8 cellular contexts compared by ENCODE assay signal in the genomic region with DNA sequence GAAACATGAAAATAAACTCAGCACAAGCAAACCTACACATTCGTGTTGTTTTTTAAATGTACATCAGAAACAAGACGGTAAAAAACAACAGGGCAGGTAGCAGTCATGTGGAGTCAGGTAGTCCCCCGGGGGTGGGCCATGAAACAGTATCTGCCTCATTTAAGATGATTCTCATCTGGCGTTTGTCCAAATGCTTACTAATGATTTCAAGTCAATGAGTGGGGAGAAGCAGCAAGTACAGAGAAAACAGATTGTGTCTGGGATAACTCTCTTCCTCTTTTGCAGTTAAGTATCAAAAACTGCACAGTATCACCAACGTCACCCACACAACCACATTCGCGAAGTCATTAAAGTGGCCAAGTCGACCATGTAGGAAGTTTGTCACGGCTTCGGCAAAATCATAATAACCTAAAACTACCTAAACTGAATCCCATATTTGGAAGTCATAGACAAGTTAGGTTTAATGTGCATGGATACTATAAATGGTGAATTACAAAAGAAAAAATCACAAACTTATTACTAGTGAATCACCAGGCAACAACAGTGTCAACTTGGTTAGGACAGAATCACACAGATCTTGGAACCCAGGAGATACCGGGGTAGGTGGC. TPM values are rescaled to one million over a fixed set of nuclear protein-coding genes. Genes with fewer than 3 reads are reported as not detected.
DNase-seq lines count a peak whose midpoint lies in the region; ATAC-seq and TF ChIP-seq lines count a peak whose summit lies in the region.

No MANE protein-coding gene starts in this region.

- no peaks in the 10 kb centered on the region for H3K27me3 ChIP-seq in ovary

- no peaks in the 10 kb centered on the region for H3K36me3 ChIP-seq in ovary

- H3K9me3 ChIP-seq in ovary: no peaks in the 10 kb centered on the region

- DNase-seq in EH (ENCODE audit: low read depth) (peak; percentile 64), NCI-H128 (lab: John Stamatoyannopoulos, UW; ENCODE audit: unreplicated experiment) (peak; percentile 80), T-helper 22 cell (ENCODE audit: low read depth) (peak; percentile 30), epithelial cell of prostate (ENCODE audit: low read depth, low spot score) (no peak), ovary (peak in 1 of 5 donors; percentile 26), LoVo (ENCODE audit: low spot score) (no peak), epidermal melanocyte (ENCODE audit: insufficient read length, low spot score) (no peak)

- peak; percentile 30 for ATAC-seq in GM21717 (IDR thresholded peaks at IDR 0.05; ENCODE audit: unreplicated experiment)

- H3K27ac ChIP-seq in epithelial cell of prostate (peak overlapping the region; percentile 96), ovary (peak overlapping the region; percentile 81 to 97)

- H3K4me3 ChIP-seq in ovary: peak overlapping the region; percentile 77

- TF ChIP-seq CTCF in ovary (IDR thresholded peaks at IDR 0.05): no peak

- no peak for TF ChIP-seq EP300 in ovary (IDR thresholded peaks at IDR 0.05)

- intact Hi-C loops in ovary (cut with DNase I): no loop called here

- TF ChIP-seq POLR2A in ovary (IDR thresholded peaks at IDR 0.05): no peak

- 0% methylated on average over 11 of the region's 11 CpGs for WGBS in ovary, 3 donors

- H3K4me1 ChIP-seq in ovary (ENCODE audit: insufficient read depth): peaks cover 6% of the 10 kb centered on the region

RNA-seq across cellular contexts. Expression of gene LAPTM4A, which starts 1.2 kb away (rescaled TPM):
- 100 to 1,000 TPM; 170 to 307 (median 253) TPM for total RNA-seq in ovary
- 100 to 1,000 TPM; 440 to 843 TPM for polyA plus RNA-seq in ovary

RNA-seq across cellular contexts. Expression of gene MATN3, which starts 37.7 kb away (rescaled TPM):
- 1 to 10 TPM in 2 of 7 donors, under 1 TPM in 5; 0.34 to 2.5 (median 0.60) TPM for total RNA-seq in ovary
- 1 to 10 TPM; 1.4 to 2.2 TPM for polyA plus RNA-seq in ovary

Comparison
In these comparisons a context has a peak if more than half of its experiments do, and no peak if none do; other contexts are left out.
1. DNase-seq: peak in EH (single experiment), NCI-H128 (single experiment) and T-helper 22 cell (single experiment); none in epithelial cell of prostate (single experiment), LoVo (single experiment) and epidermal melanocyte (single experiment).